27 cellular contexts compared by ENCODE assay signal in the genomic region with DNA sequence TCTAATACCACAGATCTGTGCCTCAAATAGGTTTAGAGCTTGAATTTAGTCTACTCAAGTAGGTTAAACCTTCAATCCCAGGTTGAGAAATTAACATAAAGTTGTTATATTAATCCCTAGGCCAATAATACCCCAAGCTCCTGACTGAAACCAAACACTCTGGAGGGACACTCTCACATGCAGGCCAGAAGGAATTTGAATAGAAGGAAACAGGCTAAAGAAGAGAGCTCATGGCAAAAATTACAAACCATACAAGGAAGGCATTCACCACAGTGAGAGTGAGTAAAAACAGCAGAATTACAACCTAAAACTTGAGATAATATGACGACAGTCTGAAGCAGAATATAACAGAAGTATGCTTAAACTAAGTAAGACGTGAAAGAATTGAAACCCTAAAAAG.
"Had no signal": no experiment of that assay in that cellular context is flagged by ENCODE, and none has a peak within 500 bp of the region (broad histone marks: within the 10 kb centered on the region; RNA-seq: fewer than 3 reads in every experiment).

No MANE protein-coding gene starts in this region.

- H3K4me1 ChIP-seq: esophagus squamous epithelium had no signal

- H3K27ac Mint-ChIP-seq: activated CD4-positive, alpha-beta memory T cell treated with anti-CD3 and anti-CD28 coated beads, Interleukin-2, amount 10 ng/mL, durations not matched to agents 7 days and 5 days; activated CD4-positive, alpha-beta T cell treated with anti-CD3 and anti-CD28 coated beads for 36 hours; activated CD4-positive, alpha-beta T cell treated with anti-CD3 and anti-CD28 coated beads, Interleukin-2, amount 10 ng/mL, durations not matched to agents 24 days and 14 days; activated naive CD8-positive, alpha-beta T cell; activated T-cell treated with anti-CD3 and anti-CD28 coated beads, Interleukin-2, amount 50 U/mL, for 24 hours; activated T-helper 17 cell treated with anti-CD3 and anti-CD28 coated beads, Interleukin-2, amount 50 U/mL, for 72 hours; dendritic cell treated with granulocyte-macrophage colony-stimulating factor and Interleukin-4, amounts not matched to agents 40 ng/mL and 50 ng/mL, for 4 days; endodermal cell had no signal

- H3K36me3 Mint-ChIP-seq: activated naive CD8-positive, alpha-beta T cell had no signal

- H3K36me3 ChIP-seq: brain microvascular endothelial cell, esophagus squamous epithelium had no signal

- H3K9me3 ChIP-seq: esophagus squamous epithelium had no signal

- DNase-seq: activated CD4-positive, alpha-beta memory T cell treated with anti-CD3 and anti-CD28 coated beads, Interleukin-2, amount 10 ng/mL, durations not matched to agents 7 days and 5 days; activated CD4-positive, alpha-beta T cell treated with anti-CD3 and anti-CD28 coated beads for 36 hours; activated CD4-positive, alpha-beta T cell treated with anti-CD3 and anti-CD28 coated beads, Interleukin-2, amount 10 ng/mL, durations not matched to agents 24 days and 14 days; activated CD4-positive, CD25-positive, alpha-beta regulatory T cell; activated CD4-positive, CD25-positive, alpha-beta regulatory T cell treated with anti-CD3 and anti-CD28 coated beads, Interleukin-2, amount 50 U/mL, for 72 hours; activated CD8-positive, alpha-beta memory T cell treated with anti-CD3 and anti-CD28 coated beads, Interleukin-2, amount 50 U/mL, for 48 hours; activated effector memory CD4-positive, alpha-beta T cell treated with Interleukin-2 at 50 U/mL for 16 hours; activated gamma-delta T cell treated with Interleukin-2 at 50 U/mL for 16 hours; activated naive CD4-positive, alpha-beta T cell treated with anti-CD3 and anti-CD28 coated beads, Interleukin-2, amount 50 U/mL, for 16 hours; activated naive CD4-positive, alpha-beta T cell treated with Interleukin-2 at 50 U/mL for 16 hours; activated T-cell treated with anti-CD3 and anti-CD28 coated beads for 4 hours; activated T-cell treated with anti-CD3 and anti-CD28 coated beads, Interleukin-2, amount 50 U/mL, for 24 hours; amniotic stem cell; anterior cingulate cortex; brain microvascular endothelial cell; dorsolateral prefrontal cortex; effector memory CD4-positive, alpha-beta T cell; endodermal cell; esophagus squamous epithelium; head of caudate nucleus; T-helper 2 cell had no signal

- H3K27me3 Mint-ChIP-seq: activated CD4-positive, alpha-beta memory T cell treated with anti-CD3 and anti-CD28 coated beads, Interleukin-2, amount 10 ng/mL, durations not matched to agents 7 days and 5 days; activated CD4-positive, alpha-beta T cell treated with anti-CD3 and anti-CD28 coated beads, Interleukin-2, amount 10 ng/mL, durations not matched to agents 24 days and 14 days; activated naive CD8-positive, alpha-beta T cell; activated T-cell treated with anti-CD3 and anti-CD28 coated beads, Interleukin-2, amount 50 U/mL, for 24 hours; activated T-helper 17 cell treated with anti-CD3 and anti-CD28 coated beads, Interleukin-2, amount 50 U/mL, for 72 hours; central memory CD8-positive, alpha-beta T cell had no signal

- H3K4me3 ChIP-seq: coronary artery, dorsolateral prefrontal cortex, esophagus squamous epithelium had no signal

- H3K4me1 Mint-ChIP-seq: activated CD4-positive, alpha-beta memory T cell treated with anti-CD3 and anti-CD28 coated beads, Interleukin-2, amount 10 ng/mL, durations not matched to agents 7 days and 5 days; activated CD4-positive, alpha-beta T cell treated with anti-CD3 and anti-CD28 coated beads for 36 hours; activated CD4-positive, alpha-beta T cell treated with anti-CD3 and anti-CD28 coated beads, Interleukin-2, amount 10 ng/mL, durations not matched to agents 24 days and 14 days; activated T-helper 17 cell treated with anti-CD3 and anti-CD28 coated beads, Interleukin-2, amount 50 U/mL, for 72 hours; central memory CD8-positive, alpha-beta T cell; endodermal cell had no signal

- H3K27ac ChIP-seq: brain microvascular endothelial cell, coronary artery, dorsolateral prefrontal cortex, epithelial cell of prostate, esophagus squamous epithelium had no signal

- H3K27me3 ChIP-seq: brain microvascular endothelial cell, dorsolateral prefrontal cortex, esophagus squamous epithelium had no signal

- H3K9me3 Mint-ChIP-seq: activated CD4-positive, alpha-beta memory T cell treated with anti-CD3 and anti-CD28 coated beads, Interleukin-2, amount 10 ng/mL, durations not matched to agents 7 days and 5 days; activated CD4-positive, alpha-beta T cell treated with anti-CD3 and anti-CD28 coated beads, Interleukin-2, amount 10 ng/mL, durations not matched to agents 24 days and 14 days; activated T-cell treated with anti-CD3 and anti-CD28 coated beads, Interleukin-2, amount 50 U/mL, for 24 hours; activated T-helper 17 cell treated with anti-CD3 and anti-CD28 coated beads, Interleukin-2, amount 50 U/mL, for 72 hours; central memory CD8-positive, alpha-beta T cell; dendritic cell treated with granulocyte-macrophage colony-stimulating factor and Interleukin-4, amounts not matched to agents 40 ng/mL and 50 ng/mL, for 4 days; endodermal cell had no signal

- ATAC-seq: activated CD4-positive, alpha-beta T cell treated with anti-CD3 and anti-CD28 coated beads for 36 hours; activated T-helper 17 cell treated with anti-CD3 and anti-CD28 coated beads, Interleukin-2, amount 50 U/mL, for 72 hours had no signal

- H3K4me3 Mint-ChIP-seq: activated CD4-positive, alpha-beta memory T cell treated with anti-CD3 and anti-CD28 coated beads, Interleukin-2, amount 10 ng/mL, durations not matched to agents 7 days and 5 days; activated CD4-positive, alpha-beta T cell treated with anti-CD3 and anti-CD28 coated beads for 36 hours; activated CD4-positive, alpha-beta T cell treated with anti-CD3 and anti-CD28 coated beads, Interleukin-2, amount 10 ng/mL, durations not matched to agents 24 days and 14 days; activated naive CD8-positive, alpha-beta T cell; activated T-cell treated with anti-CD3 and anti-CD28 coated beads, Interleukin-2, amount 50 U/mL, for 24 hours; activated T-helper 17 cell treated with anti-CD3 and anti-CD28 coated beads, Interleukin-2, amount 50 U/mL, for 72 hours; central memory CD8-positive, alpha-beta T cell; dendritic cell treated with granulocyte-macrophage colony-stimulating factor and Interleukin-4, amounts not matched to agents 40 ng/mL and 50 ng/mL, for 4 days; endodermal cell had no signal
